ENCODE assay signal across 7 cellular contexts in the genomic region with DNA sequence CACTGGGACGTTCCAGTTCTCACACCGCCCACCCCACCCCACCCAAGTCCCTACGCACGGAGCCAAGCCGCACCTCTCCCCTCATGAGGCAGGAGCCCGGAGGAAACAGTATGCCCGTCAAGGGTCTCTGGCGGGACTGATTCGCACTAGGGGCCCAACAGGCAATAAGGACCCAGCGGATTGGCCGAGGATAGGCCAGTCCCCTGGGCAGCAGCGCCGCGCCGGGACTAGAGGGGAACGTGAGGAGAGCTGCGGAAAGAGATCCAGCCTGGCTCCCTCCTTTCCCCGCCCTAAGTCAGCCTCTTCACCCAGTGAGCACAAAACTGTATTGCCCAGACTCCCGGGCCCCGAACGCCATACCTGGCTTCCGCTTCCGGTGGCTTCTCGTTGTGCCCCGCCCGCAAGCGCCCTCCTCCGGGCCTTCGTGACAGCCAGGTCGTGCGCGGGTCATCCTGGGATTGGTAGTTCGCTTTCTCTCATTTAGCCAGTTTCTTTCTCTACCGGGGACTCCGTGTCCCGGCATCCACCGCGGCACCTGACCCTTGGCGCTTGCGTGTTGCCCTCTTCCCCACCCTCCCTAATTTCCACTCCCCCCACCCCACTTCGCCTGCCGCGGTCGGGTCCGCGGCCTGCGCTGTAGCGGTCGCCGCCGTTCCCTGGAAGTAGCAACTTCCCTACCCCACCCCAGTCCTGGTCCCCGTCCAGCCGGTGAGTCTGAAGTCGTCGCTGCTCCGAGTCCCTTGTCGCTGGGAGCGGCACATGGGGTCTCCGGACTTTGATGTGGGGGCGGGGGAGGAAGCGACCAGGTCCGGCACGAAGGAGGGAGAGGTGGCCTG. TPM values are rescaled to one million over a fixed set of nuclear protein-coding genes. Genes with fewer than 3 reads are reported as not detected.
A peak's percentile ranks its signal among the peaks of the same experiment; 100 is the strongest.
DNase-seq lines count a peak whose midpoint lies in the region; ATAC-seq, FAIRE-seq and TF ChIP-seq lines count a peak whose summit lies in the region.

A gene (plus strand): TSS at position 580 of the 836 bp plus-strand sequence. CDS start 752 bp downstream, outside the sequence.

- peak; percentile 92 for FAIRE-seq in GM18507 (lab: Jason Lieb, UNC)

- TF ChIP-seq CTCF in astrocyte of the cerebellum (IDR thresholded peaks at IDR 0.05; ENCODE audit: low read depth, low read length, missing control alignments): no peak
- no peak for TF ChIP-seq CTCF in hepatocyte (IDR thresholded peaks at IDR 0.05; ENCODE audit: poor library complexity)
- peak; percentile 15 for TF ChIP-seq CTCF in retinal pigment epithelial cell (conservative IDR thresholded peaks at IDR 0.05; ENCODE audit: low read depth, low read length)

- H2AFZ ChIP-seq in hepatocyte: peak within 1 kb of the TSS; percentile 45

- H3K4me2 ChIP-seq in hepatocyte: peak within 1 kb of the TSS; percentile 95

- in situ Hi-C loops in astrocyte of the cerebellum (cut with HindIII; ENCODE audit: low sequenced_read_pairs): no loop called here

- H3K4me3 ChIP-seq in astrocyte of the cerebellum (ENCODE audit: low read depth, low read length) (peak within 1 kb of the TSS; percentile 95), hepatocyte (peak within 1 kb of the TSS; percentile 76), retinal pigment epithelial cell (ENCODE audit: low read length) (peak within 1 kb of the TSS; percentile 94)

- no peaks in the 10 kb centered on the region for H3K9me2 ChIP-seq in hepatocyte (replicated peaks; ENCODE audit: insufficient read depth)

- WGBS in hepatocyte (ENCODE audit: low lambda C conversion rate, missing lambda C conversion rate): 1% methylated on average over 50 of the region's 63 CpGs

- ATAC-seq in HG02981 (IDR thresholded peaks at IDR 0.05; ENCODE audit: unreplicated experiment): peak; percentile 78

- H3K79me2 ChIP-seq in hepatocyte: peaks cover 63% of the 10 kb centered on the region

- H4K20me1 ChIP-seq in hepatocyte (ENCODE audit: insufficient read depth, poor library complexity, severe bottlenecking): no peaks in the 10 kb centered on the region

- no peaks in the 10 kb centered on the region for H3K9me3 ChIP-seq in hepatocyte (ENCODE audit: low read depth)

- H3K4me1 ChIP-seq in hepatocyte (ENCODE audit: insufficient read depth): peaks cover 19% of the 10 kb centered on the region

- H3K36me3 ChIP-seq in hepatocyte (replicated peaks; ENCODE audit: insufficient read depth, low read depth): no peaks in the 10 kb centered on the region

- peak within 1 kb of the TSS; percentile 93 for H3K27ac ChIP-seq in hepatocyte

- H3K27me3 ChIP-seq in hepatocyte: no peaks in the 10 kb centered on the region

- peak; percentile 93 for DNase-seq in GM18507 (ENCODE audit: extremely low spot score, insufficient read length, low read depth)
- DNase-seq in NCI-H2029 treated with DMSO at 0.1 percent for 48 hours (lab: John Stamatoyannopoulos, UW): peak; percentile 97
- peak; percentile 97 for DNase-seq in T-helper 9 cell
- DNase-seq in astrocyte of the cerebellum (ENCODE audit: low read depth): peak; percentile 91
- peak; percentile 98 for DNase-seq in hepatocyte (ENCODE audit: low spot score)
- DNase-seq in retinal pigment epithelial cell (ENCODE audit: low read depth): peak; percentile 91

RNA-seq across cellular contexts. Expression of the gene that starts here (rescaled TPM):
- 155 and 185 TPM in 2 replicates for total RNA-seq in hepatocyte
- 181 and 202 TPM in 2 replicates for polyA plus RNA-seq in hepatocyte

Comparison
In these comparisons a context has a peak if more than half of its experiments do, and no peak if none do; other contexts are left out.
1. Peak in every context shown above with its lines: DNase-seq, ATAC-seq, H3K4me3 ChIP-seq and H3K27ac ChIP-seq.